In the genomic region with DNA sequence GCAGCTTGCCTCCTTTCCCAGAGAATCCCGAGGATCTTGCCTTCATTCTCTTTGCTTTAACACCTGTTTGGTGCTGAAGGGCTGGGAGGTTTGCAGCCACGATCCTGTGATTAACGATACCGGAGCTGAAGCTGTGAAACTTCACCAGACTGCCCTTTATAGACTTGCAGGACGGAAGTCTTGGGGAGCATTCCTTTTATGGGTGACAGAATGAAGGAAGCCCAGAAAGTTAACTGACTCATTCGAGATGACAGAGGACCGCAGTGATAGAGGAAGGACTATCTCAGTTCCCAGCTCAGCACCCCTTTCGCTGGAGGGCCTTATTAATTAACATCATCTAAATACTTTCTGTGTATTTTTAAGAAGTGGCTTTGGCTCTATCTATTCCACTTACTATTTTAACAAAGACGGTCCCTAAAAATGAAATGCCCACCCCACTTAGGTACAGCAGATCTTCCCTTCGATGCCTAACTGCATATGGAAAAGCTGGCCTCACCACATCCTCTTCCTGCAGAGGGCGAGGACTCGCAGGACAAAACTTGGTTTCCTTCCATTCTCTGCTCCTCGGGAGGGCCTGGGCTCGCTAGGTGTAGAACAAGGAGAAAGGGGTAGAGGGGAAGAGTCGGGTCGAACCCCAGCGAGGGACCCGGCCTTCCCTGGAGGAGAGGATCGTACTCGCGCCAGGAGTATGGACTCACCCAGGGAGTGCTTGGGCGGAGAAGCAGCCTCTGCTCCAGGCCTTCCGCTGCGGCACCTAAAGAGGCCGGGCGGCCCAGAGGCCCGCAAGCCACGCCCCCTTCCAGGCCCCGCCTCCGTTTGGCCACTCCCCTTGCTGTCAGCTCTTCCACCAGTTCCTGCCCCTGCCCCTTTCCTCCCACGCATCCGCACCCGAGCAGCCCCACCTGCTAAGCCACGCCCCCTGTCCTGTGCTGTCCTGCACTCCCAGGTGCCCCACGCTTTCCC, we compare ENCODE assay signal across 26 cellular contexts. TPM values are rescaled to one million over a fixed set of nuclear protein-coding genes. Genes with fewer than 3 reads are reported as not detected.
DNase-seq lines count a peak whose midpoint lies in the region; ATAC-seq, FAIRE-seq and TF ChIP-seq lines count a peak whose summit lies in the region.
"Had no signal": no experiment of that assay in that cellular context is flagged by ENCODE, and none has a peak within 500 bp of the region (broad histone marks: within the 10 kb centered on the region; RNA-seq: fewer than 3 reads in every experiment).

No MANE protein-coding gene starts in this region.

- no peaks in the 10 kb centered on the region for H3K27me3 ChIP-seq in adrenal gland
- H3K27me3 ChIP-seq: ascending aorta, upper lobe of left lung had no signal

- no peak for TF ChIP-seq CTCF in kidney (IDR thresholded peaks at IDR 0.05; ENCODE audit: borderline replicate concordance, extremely low read depth, insufficient read depth)
- TF ChIP-seq CTCF in adrenal gland (IDR thresholded peaks at IDR 0.05) = no peak

- intact Hi-C loops in kidney (cut with DNase I) (no loop called here), adrenal gland (cut with DNase I) (no loop called here)
- intact Hi-C loops in activated CD4-positive, alpha-beta memory T cell treated with anti-CD3 and anti-CD28 coated beads for 36 hours (cut with micrococcal nuclease) = no loop called here

- no peak for TF ChIP-seq POLR2A in adrenal gland (IDR thresholded peaks at IDR 0.05)

- FAIRE-seq in kidney (lab: Jason Lieb, UNC) = no peak
- FAIRE-seq: endothelial cell of umbilical vein had no signal

- H3K4me1 ChIP-seq in kidney (ENCODE audit: control insufficient read depth in 1 of 2, insufficient read depth in 1 of 2, low read depth in 1 of 2, low read length in 2 of 2) = peaks cover 2 to 8% of the 10 kb centered on the region in 2 donors
- peaks cover 0 to 6% of the 10 kb centered on the region in 2 donors for H3K4me1 ChIP-seq in adrenal gland (replicated peaks in 1 of 2)

- H3K27ac Mint-ChIP-seq in activated CD4-positive, alpha-beta memory T cell treated with anti-CD3 and anti-CD28 coated beads for 36 hours = no peak overlapping the region
- H3K27ac Mint-ChIP-seq: activated naive CD4-positive, alpha-beta T cell treated with anti-CD3 and anti-CD28 coated beads for 36 hours; activated T-cell treated with anti-CD3 and anti-CD28 coated beads, Interleukin-2, amount 50 U/mL, for 72 hours; IgD-negative memory B cell; stimulated activated naive CD8-positive, alpha-beta T cell treated with anti-CD3 and anti-CD28 coated beads, Interleukin-15, Interleukin-2, amounts not matched to agents 100 ng/mL and 50 ng/mL, for 24 hours; T-helper 2 cell treated with Interferon-gamma antibody and Interleukin-4, amounts not matched to agents 5 μg/mL and 100 μg/mL, for 36 hours had no signal

- no peaks in the 10 kb centered on the region for H3K36me3 Mint-ChIP-seq in activated CD4-positive, alpha-beta memory T cell treated with anti-CD3 and anti-CD28 coated beads for 36 hours
- H3K36me3 Mint-ChIP-seq: IgD-negative memory B cell had no signal

- no peak overlapping the region for H3K4me3 ChIP-seq in kidney (ENCODE audit: low read length in 2 of 2)
- no peak overlapping the region for H3K4me3 ChIP-seq in adrenal gland
- H3K4me3 ChIP-seq: ascending aorta, SK-N-MC, upper lobe of left lung had no signal

- CTCF ChIA-PET in activated CD4-positive, alpha-beta memory T cell treated with anti-CD3 and anti-CD28 coated beads for 36 hours (lab: Charles Lee) = interaction anchor here (0.6 to 1.8 kb wide), 3 partner anchors 12 to 789 kb away, joined by 3 to 5 read pairs (median 3); no protein-coding TSS in a partner anchor

- peaks cover 3% of the 10 kb centered on the region for H3K27me3 Mint-ChIP-seq in activated CD4-positive, alpha-beta memory T cell treated with anti-CD3 and anti-CD28 coated beads for 36 hours

- no peaks in the 10 kb centered on the region for H3K9me3 Mint-ChIP-seq in activated CD4-positive, alpha-beta memory T cell treated with anti-CD3 and anti-CD28 coated beads for 36 hours
- H3K9me3 Mint-ChIP-seq: activated naive CD4-positive, alpha-beta T cell treated with anti-CD3 and anti-CD28 coated beads for 36 hours; activated T-cell treated with anti-CD3 and anti-CD28 coated beads, Interleukin-2, amount 50 U/mL, for 72 hours; stimulated activated naive CD8-positive, alpha-beta T cell treated with anti-CD3 and anti-CD28 coated beads, Interleukin-15, Interleukin-2, amounts not matched to agents 100 ng/mL and 50 ng/mL, for 24 hours; T-helper 2 cell treated with Interferon-gamma antibody and Interleukin-4, amounts not matched to agents 5 μg/mL and 100 μg/mL, for 36 hours had no signal

- no peak overlapping the region for H3K4me3 Mint-ChIP-seq in activated CD4-positive, alpha-beta memory T cell treated with anti-CD3 and anti-CD28 coated beads for 36 hours
- H3K4me3 Mint-ChIP-seq: activated naive CD4-positive, alpha-beta T cell treated with anti-CD3 and anti-CD28 coated beads for 36 hours; activated T-cell treated with anti-CD3 and anti-CD28 coated beads, Interleukin-2, amount 50 U/mL, for 72 hours; IgD-negative memory B cell; stimulated activated naive CD8-positive, alpha-beta T cell treated with anti-CD3 and anti-CD28 coated beads, Interleukin-15, Interleukin-2, amounts not matched to agents 100 ng/mL and 50 ng/mL, for 24 hours; T-helper 2 cell treated with Interferon-gamma antibody and Interleukin-4, amounts not matched to agents 5 μg/mL and 100 μg/mL, for 36 hours had no signal

- no peaks in the 10 kb centered on the region for H3K36me3 ChIP-seq in kidney (ENCODE audit: control insufficient read depth in 1 of 2, insufficient read depth in 2 of 2, low read length in 2 of 2)
- H3K36me3 ChIP-seq in adrenal gland (replicated peaks in 1 of 2) = no peaks in the 10 kb centered on the region
- H3K36me3 ChIP-seq: ascending aorta, upper lobe of left lung had no signal

- H3K9me3 ChIP-seq in kidney (ENCODE audit: control insufficient read depth in 1 of 2, low read length in 2 of 2) (no peaks in the 10 kb centered on the region), adrenal gland (replicated peaks in 1 of 3) (no peaks in the 10 kb centered on the region)
- H3K9me3 ChIP-seq: ascending aorta, upper lobe of left lung had no signal

- WGBS in adrenal gland, 4 donors = 86 to 90% (median 88%) methylated on average over 34 to 35 of the region's 35 CpGs

- POLR2A ChIA-PET in activated CD4-positive, alpha-beta memory T cell treated with anti-CD3 and anti-CD28 coated beads for 36 hours (lab: Charles Lee) = no interaction called here

- no peak overlapping the region for H3K9ac ChIP-seq in kidney (ENCODE audit: low read length in 2 of 2)

- H3K4me1 Mint-ChIP-seq in activated CD4-positive, alpha-beta memory T cell treated with anti-CD3 and anti-CD28 coated beads for 36 hours (ENCODE audit: low read depth) = no peaks in the 10 kb centered on the region

- no peak for ATAC-seq in HG03135 (IDR thresholded peaks at IDR 0.05; ENCODE audit: unreplicated experiment)
- ATAC-seq: activated T-cell treated with anti-CD3 and anti-CD28 coated beads, Interleukin-2, amount 50 U/mL, for 72 hours; left ventricle myocardium superior had no signal

- DNase-seq in stimulated activated CD4-positive, alpha-beta T cell treated with anti-CD3 and anti-CD28 coated beads, Interleukin-1b, Interleukin-23, amount 100 ng/mL, for 48 hours = peak; percentile 10
- no peak for DNase-seq in stimulated activated CD4-positive, alpha-beta T cell treated with anti-CD3 and anti-CD28 coated beads, Interleukin-12 subunit alpha, Interleukin-12 subunit beta, amount 100 ng/mL, for 4 hours
- DNase-seq in MV-4-11 (lab: John Stamatoyannopoulos, UW) = peak; percentile 26
- peak; percentile 72 for DNase-seq in kidney
- DNase-seq in activated CD4-positive, alpha-beta memory T cell treated with anti-CD3 and anti-CD28 coated beads for 36 hours = no peak
- no peak for DNase-seq in NCI-H446 treated with DMSO at 0.1 percent for 48 hours (lab: John Stamatoyannopoulos, UW)
- no peak for DNase-seq in adrenal gland
- DNase-seq: ACHN; activated naive CD4-positive, alpha-beta T cell treated with anti-CD3 and anti-CD28 coated beads for 36 hours; C1 segment of cervical spinal cord; central memory CD4-positive, alpha-beta T cell; EL; head of caudate nucleus; left ventricle myocardium superior; NCI-H1436 treated with DMSO at 0.1 percent for 48 hours; NCI-H526 had no signal

- no peak overlapping the region for H3K27ac ChIP-seq in kidney (ENCODE audit: low read depth in 2 of 2, low read length in 2 of 2)
- no peak overlapping the region for H3K27ac ChIP-seq in adrenal gland
- H3K27ac ChIP-seq: ascending aorta, SK-N-MC, upper lobe of left lung, VCaP had no signal

RNA-seq across cellular contexts. Expression of gene USP47, which starts 30.7 kb away (rescaled TPM):
- total RNA-seq in kidney = 43.3 TPM
- 16.3 TPM for polyA plus RNA-seq in kidney (ENCODE audit: insufficient read depth, low read depth, low replicate concordance)
- total RNA-seq in activated CD4-positive, alpha-beta memory T cell treated with anti-CD3 and anti-CD28 coated beads for 36 hours = 10 to 100 TPM; 58.5 to 64.0 TPM
- 10 to 100 TPM; 37.3 to 54.6 (median 43.0) TPM for total RNA-seq in adrenal gland
- 10 to 100 TPM; 36.9 to 56.5 (median 39.4) TPM for polyA plus RNA-seq in adrenal gland

Comparison
In these comparisons a context has a peak if more than half of its experiments do, and no peak if none do; other contexts are left out.
1. DNase-seq: peak in stimulated activated CD4-positive, alpha-beta T cell treated with anti-CD3 and anti-CD28 coated beads, Interleukin-1b, Interleukin-23, amount 100 ng/mL, for 48 hours (single experiment), MV-4-11 (single experiment) and kidney (single experiment); none in stimulated activated CD4-positive, alpha-beta T cell treated with anti-CD3 and anti-CD28 coated beads, Interleukin-12 subunit alpha, Interleukin-12 subunit beta, amount 100 ng/mL, for 4 hours (single experiment), activated CD4-positive, alpha-beta memory T cell treated with anti-CD3 and anti-CD28 coated beads for 36 hours (single experiment), NCI-H446 treated with DMSO at 0.1 percent for 48 hours (single experiment) and adrenal gland (0 of 7).